1 cellular context compared by ENCODE assay signal in the genomic region with DNA sequence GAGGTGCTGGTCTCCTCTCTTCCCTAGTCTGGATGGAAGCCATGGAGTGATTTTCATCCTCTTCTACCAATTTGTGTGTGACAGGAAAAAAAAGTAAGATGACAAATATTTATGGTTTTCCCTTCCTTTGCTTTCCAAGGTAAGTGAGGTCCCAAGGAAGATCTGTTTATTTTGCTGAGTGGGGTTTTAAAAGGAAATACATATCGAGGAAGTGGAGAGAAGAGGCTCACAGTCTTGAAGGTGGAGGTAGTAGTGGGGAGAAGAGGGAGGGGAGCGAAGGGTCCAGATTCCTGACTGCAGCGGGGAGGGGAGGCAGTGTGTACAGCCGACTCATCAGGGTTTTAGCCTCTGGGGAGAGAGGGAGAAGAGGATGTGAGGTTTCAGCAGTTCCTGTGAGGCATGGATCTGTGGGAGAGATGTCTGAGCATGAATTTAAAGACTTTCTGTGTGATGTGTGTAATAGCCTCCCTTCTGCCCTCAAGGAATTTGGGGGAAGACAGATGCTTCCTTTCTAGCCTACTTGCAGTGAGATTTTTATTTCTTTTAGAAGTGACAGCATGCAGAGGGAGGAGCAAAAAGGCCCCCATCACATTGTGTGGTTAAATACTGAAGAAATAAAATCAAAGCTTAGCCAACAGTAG.
TF ChIP-seq lines count a peak whose summit lies in the region.

No MANE protein-coding gene starts in this region.

TF ChIP-seq in IMR-90, 13 proteins besides CTCF, POLR2A, EP300 and RAD21 (continued from another document):
- TF ChIP-seq CHD1 (IDR thresholded peaks at IDR 0.05; ENCODE audit: low read depth, low read length), result no peak
- TF ChIP-seq MAFK (IDR thresholded peaks at IDR 0.05; ENCODE audit: low read depth, low read length), result no peak
- TF ChIP-seq MAZ (IDR thresholded peaks at IDR 0.05; ENCODE audit: borderline replicate concordance, low read depth, low read length), result no peak
- TF ChIP-seq, protein P1, sequence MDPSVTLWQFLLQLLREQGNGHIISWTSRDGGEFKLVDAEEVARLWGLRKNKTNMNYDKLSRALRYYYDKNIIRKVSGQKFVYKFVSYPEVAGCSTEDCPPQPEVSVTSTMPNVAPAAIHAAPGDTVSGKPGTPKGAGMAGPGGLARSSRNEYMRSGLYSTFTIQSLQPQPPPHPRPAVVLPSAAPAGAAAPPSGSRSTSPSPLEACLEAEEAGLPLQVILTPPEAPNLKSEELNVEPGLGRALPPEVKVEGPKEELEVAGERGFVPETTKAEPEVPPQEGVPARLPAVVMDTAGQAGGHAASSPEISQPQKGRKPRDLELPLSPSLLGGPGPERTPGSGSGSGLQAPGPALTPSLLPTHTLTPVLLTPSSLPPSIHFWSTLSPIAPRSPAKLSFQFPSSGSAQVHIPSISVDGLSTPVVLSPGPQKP (IDR thresholded peaks at IDR 0.05; ENCODE audit: borderline replicate concordance, low read depth, low read length), result no peak
- no peak for TF ChIP-seq RFX5 (IDR thresholded peaks at IDR 0.05; ENCODE audit: low read depth, low read length)
- no peak for TF ChIP-seq MXI1 (IDR thresholded peaks at IDR 0.05; ENCODE audit: borderline replicate concordance, low read depth, low read length)
- TF ChIP-seq SMC3 (IDR thresholded peaks at IDR 0.05; ENCODE audit: low read depth, low read length), result no peak
- no peak for TF ChIP-seq CEBPB (IDR thresholded peaks at IDR 0.05; ENCODE audit: low read depth, low read length)
- TF ChIP-seq RCOR1 (IDR thresholded peaks at IDR 0.05; ENCODE audit: insufficient replicate concordance, low read length), result no peak
- TF ChIP-seq FOS (IDR thresholded peaks at IDR 0.05; ENCODE audit: low read depth, low read length), result no peak
- TF ChIP-seq BHLHE40 (IDR thresholded peaks at IDR 0.05; ENCODE audit: low read depth, low read length), result no peak
- no peak for TF ChIP-seq NFE2L2 (IDR thresholded peaks at IDR 0.05; ENCODE audit: low read depth, low read length)
